Comparison of ENCODE assay signal across 8 cellular contexts in the genomic region with DNA sequence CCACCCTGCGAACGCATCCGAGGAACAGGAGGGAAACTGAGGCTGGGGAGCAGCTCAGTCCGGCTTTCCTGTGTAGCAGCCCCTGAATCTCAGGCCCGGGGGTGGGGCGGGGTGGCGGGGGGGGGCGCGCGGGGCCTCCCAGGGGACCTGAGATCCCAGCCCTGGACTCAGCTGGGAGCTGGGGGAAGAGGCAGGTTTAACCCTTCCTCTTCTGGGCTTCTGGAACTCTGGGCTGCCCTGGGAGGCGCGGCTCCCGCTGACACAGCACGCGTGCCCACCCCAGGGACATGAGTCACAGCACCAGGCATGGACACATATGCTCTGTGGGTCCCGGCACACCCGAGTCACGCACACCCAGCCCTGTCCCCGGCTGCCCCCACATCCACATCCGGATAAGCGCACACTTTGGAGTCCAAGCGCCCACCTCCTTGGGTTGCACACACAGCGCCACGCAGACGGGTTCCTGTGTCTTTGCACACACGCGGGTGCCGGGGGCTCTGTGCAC. TPM values are rescaled to one million over a fixed set of nuclear protein-coding genes. Genes with fewer than 3 reads are reported as not detected.
DNase-seq lines count a peak whose midpoint lies in the region; ATAC-seq, FAIRE-seq and TF ChIP-seq lines count a peak whose summit lies in the region.

No MANE protein-coding gene starts in this region.

- intact Hi-C loops in PC-9 (cut with micrococcal nuclease; ENCODE audit: unreplicated experiment): loop anchor here (2.0 kb wide), 1 partner anchor 13 kb away; no protein-coding TSS in a partner anchor

- H3K4me1 Mint-ChIP-seq in brain: peaks cover 77% of the 10 kb centered on the region

- peak overlapping the region in 4 of 5 experiments; percentile 81 to 94 (median 92) for H3K27ac Mint-ChIP-seq in brain

- peaks cover 8% of the 10 kb centered on the region for H3K36me3 Mint-ChIP-seq in brain

- peak; percentile 7 for ATAC-seq in stimulated activated naive CD8-positive, alpha-beta T cell treated with anti-CD3 and anti-CD28 coated beads, Interleukin-15, Interleukin-2, amounts not matched to agents 100 U/mL and 50 U/mL, for 24 hours
- ATAC-seq in HG02884 (IDR thresholded peaks at IDR 0.05; ENCODE audit: unreplicated experiment): no peak
- no peak for ATAC-seq in HG03045 (IDR thresholded peaks at IDR 0.05; ENCODE audit: unreplicated experiment)

- H3K27me3 ChIP-seq in PC-9 (ENCODE audit: insufficient read depth, low read depth) (no peaks in the 10 kb centered on the region), keratinocyte (ENCODE audit: control insufficient read depth, extremely low read depth, insufficient read depth, low read length) (peaks cover 4% of the 10 kb centered on the region)

- H3K4me2 ChIP-seq in PC-9 (peak overlapping the region; percentile 78), keratinocyte (ENCODE audit: control insufficient read depth, extremely low read depth, insufficient read depth, low read depth, low read length) (peak overlapping the region; percentile 82)

- peaks cover 40% of the 10 kb centered on the region for H3K4me1 ChIP-seq in PC-9 (replicated peaks; ENCODE audit: insufficient read depth)
- peaks cover 58% of the 10 kb centered on the region for H3K4me1 ChIP-seq in keratinocyte (ENCODE audit: control insufficient read depth, extremely low read depth, insufficient read depth, low read length)

- peak overlapping the region; percentile 3; the same call in 1 of the 2 replicates for H3K4me3 ChIP-seq in GM08714 (ENCODE audit: low read length)
- H3K4me3 ChIP-seq in PC-9: peak overlapping the region; percentile 59; the same call in 1 of the 2 replicates
- H3K4me3 ChIP-seq in keratinocyte (ENCODE audit: control insufficient read depth in 2 of 3, extremely low read depth in 1 of 3, insufficient read depth in 2 of 3, low read depth in 1 of 3, low read length in 3 of 3): peak overlapping the region; percentile 11 to 59 (median 40)

- no peak overlapping the region for H2AFZ ChIP-seq in PC-9
- no peak overlapping the region for H2AFZ ChIP-seq in keratinocyte (ENCODE audit: control insufficient read depth, low read length)

- H3K4me3 Mint-ChIP-seq in brain: peak overlapping the region; percentile 16 to 72 (median 70)

- peaks cover 42% of the 10 kb centered on the region; the same call in 1 of the 2 replicates for H3F3A ChIP-seq in PC-9 (ENCODE audit: insufficient read depth, low read depth)

- H3K36me3 ChIP-seq in PC-9 (ENCODE audit: low read depth): no peaks in the 10 kb centered on the region
- H3K36me3 ChIP-seq in keratinocyte (ENCODE audit: control insufficient read depth in 2 of 2, extremely low read depth in 1 of 2, insufficient read depth in 2 of 2, low read length in 2 of 2): peaks cover 0 to 7% of the 10 kb centered on the region in 2 experiments

- POLR2A ChIA-PET in PC-9 (lab: Charles Lee; ENCODE audit: unreplicated experiment): interaction anchor here (0.6 to 2.1 kb wide), 5 partner anchors 13 to 239 kb away, joined by 3 to 33 read pairs (median 7); no protein-coding TSS in a partner anchor

- no peaks in the 10 kb centered on the region for H3K9me2 ChIP-seq in PC-9 (ENCODE audit: insufficient read depth)

- no peak for TF ChIP-seq CTCF in PC-9 (conservative IDR thresholded peaks at IDR 0.05)
- TF ChIP-seq CTCF in brain (conservative IDR thresholded peaks at IDR 0.05): no peak
- no peak for TF ChIP-seq CTCF in keratinocyte (optimal IDR thresholded peaks at IDR 0.05 in 1 of 3, IDR thresholded peaks at IDR 0.05 in 1 of 3, conservative IDR thresholded peaks at IDR 0.05 in 1 of 3; ENCODE audit: extremely low read depth in 1 of 3, insufficient read depth in 2 of 3, low read length in 3 of 3)

- H3K27ac ChIP-seq in PC-9 (peak overlapping the region; percentile 49), keratinocyte (ENCODE audit: control insufficient read depth, insufficient read depth, low read length) (peak overlapping the region; percentile 52)

- peaks cover 3% of the 10 kb centered on the region for H3K27me3 Mint-ChIP-seq in brain

- DNase-seq in PC-9: peak in 1 of 2 experiments; percentile 43
- no peak for DNase-seq in keratinocyte (ENCODE audit: low read depth, low spot score)
- peak; percentile 65 for DNase-seq in stimulated activated naive CD8-positive, alpha-beta T cell treated with anti-CD3 and anti-CD28 coated beads, Interleukin-15, Interleukin-2, amounts not matched to agents 100 U/mL and 50 U/mL, for 24 hours
- no peak for DNase-seq in NCI-H510A treated with DMSO at 0.1 percent for 48 hours (lab: John Stamatoyannopoulos, UW)

- peaks cover 2% of the 10 kb centered on the region for H3K9me1 ChIP-seq in keratinocyte (ENCODE audit: control insufficient read depth, extremely low read depth, insufficient read depth, low read length)

- H3K9me3 ChIP-seq in PC-9 (ENCODE audit: insufficient read depth, low read depth) (no peaks in the 10 kb centered on the region), keratinocyte (ENCODE audit: control insufficient read depth, low read depth, low read length) (no peaks in the 10 kb centered on the region)

- H3K9ac ChIP-seq in keratinocyte (ENCODE audit: control insufficient read depth, extremely low read depth, insufficient read depth, low read length): peak overlapping the region; percentile 50

- FAIRE-seq in keratinocyte (lab: Jason Lieb, UNC): no peak

- dilution Hi-C loops in keratinocyte (cut with MboI; ENCODE audit: extremely low pct_ligation_motif_present, low sequenced_read_pairs): no loop called here

- peaks cover 0 to 4% (median 0%) of the 10 kb centered on the region in 5 experiments for H3K9me3 Mint-ChIP-seq in brain

- peaks cover 21% of the 10 kb centered on the region for H3K79me2 ChIP-seq in PC-9 (ENCODE audit: low read depth)
- H3K79me2 ChIP-seq in keratinocyte (ENCODE audit: control insufficient read depth, insufficient read depth, low read length): peaks cover 14% of the 10 kb centered on the region

- H4K20me1 ChIP-seq in PC-9 (ENCODE audit: insufficient read depth) (no peaks in the 10 kb centered on the region), keratinocyte (ENCODE audit: control insufficient read depth, extremely low read depth, insufficient read depth, low read length) (no peaks in the 10 kb centered on the region)

- CTCF ChIA-PET in PC-9 (lab: Charles Lee): interaction anchor here (5.0 kb wide), 1 partner anchor 21 kb away, joined by 76 read pairs; no protein-coding TSS in a partner anchor

- no TSS peak for BruUV-seq in PC-9 (replicated peaks; lab: Mats Ljungman, UMichigan)

RNA-seq across cellular contexts. Expression of a gene that starts 3.5 kb away (rescaled TPM):
- 86.9 and 143 TPM in 2 replicates for total RNA-seq in PC-9 (2021)
- polyA plus RNA-seq in brain (ENCODE audit: insufficient read depth, low read depth, low replicate concordance) (617 TPM), keratinocyte (97.5 to 164 TPM (median 113 TPM) in 3 replicates)
- polyA plus RNA-seq in keratinocyte (2011; ENCODE audit: low read depth): 140 TPM
- polyA plus RNA-seq in keratinocyte (2011; cell fraction: cytosol; rRNA removed): 57.4 and 107 TPM in 2 replicates
- 226 and 247 TPM in 2 replicates for polyA plus RNA-seq in keratinocyte (2011; cell fraction: nucleus; rRNA removed)
- 130 and 149 TPM in 2 replicates for polyA plus RNA-seq in keratinocyte (2012; ENCODE audit: low replicate concordance)
- 15.5 to 48.4 TPM (median 20.1 TPM) in 3 replicates for polyA minus RNA-seq in keratinocyte
- polyA minus RNA-seq in keratinocyte (2011; cell fraction: cytosol; rRNA and poly(A)+ RNA removed): 122 TPM
- 28.2 and 42.2 TPM in 2 replicates for polyA minus RNA-seq in keratinocyte (2011; cell fraction: nucleus; rRNA and poly(A)+ RNA removed)

RNA-seq across cellular contexts. Expression of a gene that starts 9.7 kb away (rescaled TPM):
- total RNA-seq in PC-9 (2021): 51.8 and 64.2 TPM in 2 replicates
- 60.8 TPM for polyA plus RNA-seq in brain (ENCODE audit: insufficient read depth, low read depth, low replicate concordance)
- polyA plus RNA-seq in keratinocyte: 18.5 to 30.1 TPM (median 27.6 TPM) in 3 replicates
- polyA plus RNA-seq in keratinocyte (2011; ENCODE audit: low read depth): 16.5 TPM
- 23.5 and 65.8 TPM in 2 replicates for polyA plus RNA-seq in keratinocyte (2011; cell fraction: cytosol; rRNA removed)
- polyA plus RNA-seq in keratinocyte (2011; cell fraction: nucleus; rRNA removed): 16.3 and 21.3 TPM in 2 replicates
- polyA plus RNA-seq in keratinocyte (2012; ENCODE audit: low replicate concordance): 45.3 and 60.9 TPM in 2 replicates
- polyA minus RNA-seq in keratinocyte: 7.1 to 15.1 TPM (median 8.0 TPM) in 3 replicates
- 49.3 TPM for polyA minus RNA-seq in keratinocyte (2011; cell fraction: cytosol; rRNA and poly(A)+ RNA removed)
- polyA minus RNA-seq in keratinocyte (2011; cell fraction: nucleus; rRNA and poly(A)+ RNA removed): 3.1 and 5.0 TPM in 2 replicates

RNA-seq across cellular contexts. Expression of a gene that starts 17.3 kb away (rescaled TPM):
- total RNA-seq in PC-9 (2021): 61.4 and 92.0 TPM in 2 replicates
- polyA plus RNA-seq in brain (ENCODE audit: insufficient read depth, low read depth, low replicate concordance) (79.7 TPM), keratinocyte (4.7 to 14.1 TPM (median 6.8 TPM) in 3 replicates)
- 9.3 TPM for polyA plus RNA-seq in keratinocyte (2011; ENCODE audit: low read depth)
- polyA plus RNA-seq in keratinocyte (2011; cell fraction: cytosol; rRNA removed): 3.8 and 6.9 TPM in 2 replicates
- 23.5 and 31.4 TPM in 2 replicates for polyA plus RNA-seq in keratinocyte (2011; cell fraction: nucleus; rRNA removed)
- polyA plus RNA-seq in keratinocyte (2012; ENCODE audit: low replicate concordance): 23.0 and 30.3 TPM in 2 replicates
- 5.9 to 26.1 TPM (median 6.6 TPM) in 3 replicates for polyA minus RNA-seq in keratinocyte
- 44.9 TPM for polyA minus RNA-seq in keratinocyte (2011; cell fraction: cytosol; rRNA and poly(A)+ RNA removed)
- polyA minus RNA-seq in keratinocyte (2011; cell fraction: nucleus; rRNA and poly(A)+ RNA removed): 31.4 and 35.8 TPM in 2 replicates

RNA-seq across cellular contexts. Expression of a gene that starts 20.0 kb away (rescaled TPM):
- total RNA-seq in PC-9 (2021): 1.6 TPM in 1 of 2 replicates, not detected in the other
- polyA plus RNA-seq in brain (ENCODE audit: insufficient read depth, low read depth, low replicate concordance): 14.9 TPM
- polyA plus RNA-seq in keratinocyte: not detected in 3 replicates
- polyA plus RNA-seq in keratinocyte (2011; ENCODE audit: low read depth): not detected
- not detected in 2 replicates for polyA plus RNA-seq in keratinocyte (2011; cell fraction: cytosol; rRNA removed)
- not detected in 2 replicates for polyA plus RNA-seq in keratinocyte (2011; cell fraction: nucleus; rRNA removed)
- polyA plus RNA-seq in keratinocyte (2012; ENCODE audit: low replicate concordance): not detected in 2 replicates
- not detected in 3 replicates for polyA minus RNA-seq in keratinocyte
- polyA minus RNA-seq in keratinocyte (2011; cell fraction: cytosol; rRNA and poly(A)+ RNA removed): not detected
- polyA minus RNA-seq in keratinocyte (2011; cell fraction: nucleus; rRNA and poly(A)+ RNA removed): 0.53 TPM in 1 of 2 replicates, not detected in the other

RNA-seq across cellular contexts. Expression of a gene that starts 24.1 kb away (rescaled TPM):
- total RNA-seq in PC-9 (2021): 157 and 214 TPM in 2 replicates
- polyA plus RNA-seq in brain (ENCODE audit: insufficient read depth, low read depth, low replicate concordance) (365 TPM), keratinocyte (51.3 to 95.4 TPM (median 80.0 TPM) in 3 replicates)
- 74.6 TPM for polyA plus RNA-seq in keratinocyte (2011; ENCODE audit: low read depth)
- polyA plus RNA-seq in keratinocyte (2011; cell fraction: cytosol; rRNA removed): 33.2 and 137 TPM in 2 replicates
- 27.1 and 36.2 TPM in 2 replicates for polyA plus RNA-seq in keratinocyte (2011; cell fraction: nucleus; rRNA removed)
- polyA plus RNA-seq in keratinocyte (2012; ENCODE audit: low replicate concordance): 91.2 and 205 TPM in 2 replicates
- polyA minus RNA-seq in keratinocyte: 23.4 to 39.5 TPM (median 25.4 TPM) in 3 replicates
- polyA minus RNA-seq in keratinocyte (2011; cell fraction: cytosol; rRNA and poly(A)+ RNA removed): 297 TPM
- polyA minus RNA-seq in keratinocyte (2011; cell fraction: nucleus; rRNA and poly(A)+ RNA removed): 29.9 and 36.3 TPM in 2 replicates

Comparison
In these comparisons a context has a peak if more than half of its experiments do, and no peak if none do; other contexts are left out.
1. H3K4me3 ChIP-seq: peak in every context shown above with its lines; median percentile 59 in PC-9; 40 in keratinocyte; 3 in GM08714.